Comparison of ENCODE assay signal across 8 cellular contexts in genomic region chr11:126062679-126063509, GRCh38. TPM values are rescaled to one million over a fixed set of nuclear protein-coding genes. Genes with fewer than 3 reads are reported as not detected.
A peak's percentile ranks its signal among the peaks of the same experiment; 100 is the strongest.
DNase-seq lines count a peak whose midpoint lies in the region; ATAC-seq and TF ChIP-seq lines count a peak whose summit lies in the region.

TSS of gene CDON (minus strand) at chr11:126062866. CDS start at chr11:126023476, 39,390 bp downstream.

- no peaks in the 10 kb centered on the region for H4K20me1 ChIP-seq in PC-9 (ENCODE audit: insufficient read depth)

- intact Hi-C loops in PC-9 (cut with micrococcal nuclease; ENCODE audit: unreplicated experiment), result loop anchor here (2.0 to 5.0 kb wide), 2 partner anchors 50 to 121 kb away; no protein-coding TSS in a partner anchor

- H3K4me3 Mint-ChIP-seq in activated T-cell treated with anti-CD3 and anti-CD28 coated beads, Interleukin-2, amount 50 U/mL, for 4 hours, result peak within 1 kb of the TSS; percentile 84

- DNase-seq in DMS153 treated with DMSO at 0.1 percent for 48 hours (lab: John Stamatoyannopoulos, UW; ENCODE audit: unreplicated experiment), result peak; percentile 95
- peak; percentile 83 for DNase-seq in KG1 (lab: John Stamatoyannopoulos, UW)
- peak; percentile 80 to 92 for DNase-seq in PC-9
- peak; percentile 87 for DNase-seq in activated T-cell treated with anti-CD3 and anti-CD28 coated beads, Interleukin-2, amount 50 U/mL, for 4 hours
- DNase-seq in stimulated activated CD8-positive, alpha-beta memory T cell treated with anti-CD3 and anti-CD28 coated beads, Interleukin-7, amount 100 ng/mL, for 1 hour (ENCODE audit: low read depth in 2 of 2), result peak; percentile 64 to 82

- ATAC-seq in GM21786 (IDR thresholded peaks at IDR 0.05; ENCODE audit: unreplicated experiment) (peak; percentile 97), esophagus mucosa (peak; percentile 99)
- peak; percentile 96 for ATAC-seq in activated T-cell treated with anti-CD3 and anti-CD28 coated beads, Interleukin-2, amount 50 U/mL, for 4 hours

- H3K27ac ChIP-seq in PC-9 (peak within 1 kb of the TSS; percentile 89), muscle layer of duodenum (ENCODE audit: low read length) (no peak within 1 kb of the TSS)

- H3K4me1 Mint-ChIP-seq in activated T-cell treated with anti-CD3 and anti-CD28 coated beads, Interleukin-2, amount 50 U/mL, for 4 hours (ENCODE audit: low read depth), result peaks cover 6% of the 10 kb centered on the region

- CTCF ChIA-PET in PC-9 (lab: Charles Lee), result interaction anchor here (0.6 to 0.8 kb wide), 2 partner anchors 53 to 138 kb away, joined by 3 to 4 read pairs; no protein-coding TSS in a partner anchor

- H2AFZ ChIP-seq in PC-9, result peak within 1 kb of the TSS; percentile 89

- H3K27me3 ChIP-seq in PC-9 (ENCODE audit: insufficient read depth, low read depth), result no peaks in the 10 kb centered on the region
- no peaks in the 10 kb centered on the region for H3K27me3 ChIP-seq in muscle layer of duodenum (ENCODE audit: low read depth, low read length)

- H3K9me2 ChIP-seq in PC-9 (ENCODE audit: insufficient read depth), result no peaks in the 10 kb centered on the region

- no peaks in the 10 kb centered on the region for H3K79me2 ChIP-seq in PC-9 (ENCODE audit: low read depth)

- TF ChIP-seq CTCF in PC-9 (conservative IDR thresholded peaks at IDR 0.05), result no peak

- no peaks in the 10 kb centered on the region for H3K9me3 ChIP-seq in PC-9 (ENCODE audit: insufficient read depth, low read depth)
- no peaks in the 10 kb centered on the region for H3K9me3 ChIP-seq in muscle layer of duodenum (ENCODE audit: control insufficient read depth in 1 of 2, low read length in 2 of 2)

- peaks cover 10% of the 10 kb centered on the region; the same call in 1 of the 2 replicates for H3F3A ChIP-seq in PC-9 (ENCODE audit: insufficient read depth, low read depth)

- H3K36me3 ChIP-seq in PC-9 (ENCODE audit: low read depth) (no peaks in the 10 kb centered on the region), muscle layer of duodenum (ENCODE audit: control insufficient read depth in 1 of 2, insufficient read depth in 2 of 2, low read length in 2 of 2) (no peaks in the 10 kb centered on the region)

- H3K4me3 ChIP-seq in PC-9, result peak within 1 kb of the TSS; percentile 63
- H3K4me3 ChIP-seq in muscle layer of duodenum (ENCODE audit: low read depth in 1 of 2, low read length in 2 of 2), result peak within 1 kb of the TSS; percentile 63 to 90

- no peaks in the 10 kb centered on the region for H3K36me3 Mint-ChIP-seq in activated T-cell treated with anti-CD3 and anti-CD28 coated beads, Interleukin-2, amount 50 U/mL, for 4 hours (ENCODE audit: insufficient read depth)

- peak within 1 kb of the TSS; percentile 76 for H3K4me2 ChIP-seq in PC-9

- no TSS peak for BruUV-seq in PC-9 (replicated peaks; lab: Mats Ljungman, UMichigan)

- H3K9me3 Mint-ChIP-seq in activated T-cell treated with anti-CD3 and anti-CD28 coated beads, Interleukin-2, amount 50 U/mL, for 4 hours, result no peaks in the 10 kb centered on the region

- H3K4me1 ChIP-seq in PC-9 (replicated peaks; ENCODE audit: insufficient read depth), result peaks cover 16% of the 10 kb centered on the region; the same call in 1 of the 2 replicates
- peaks cover 0 to 20% of the 10 kb centered on the region in 2 donors for H3K4me1 ChIP-seq in muscle layer of duodenum (ENCODE audit: control insufficient read depth in 1 of 2, insufficient read depth in 2 of 2, low read length in 2 of 2)

- H3K27me3 Mint-ChIP-seq in activated T-cell treated with anti-CD3 and anti-CD28 coated beads, Interleukin-2, amount 50 U/mL, for 4 hours (ENCODE audit: low read depth), result peaks cover 11% of the 10 kb centered on the region

- POLR2A ChIA-PET in PC-9 (lab: Charles Lee; ENCODE audit: unreplicated experiment), result no interaction called here

RNA-seq across cellular contexts. Expression of gene CDON, which starts in this region (rescaled TPM):
- total RNA-seq in PC-9 (2021), result 10.0 and 11.2 TPM in 2 replicates
- 1 to 10 TPM; 3.3 to 5.1 (median 3.9) TPM for total RNA-seq in activated T-cell treated with anti-CD3 and anti-CD28 coated beads, Interleukin-2, amount 50 U/mL, for 4 hours
- total RNA-seq in esophagus mucosa, result 2.4 TPM
